In genomic region chr13:77752512-77753069, GRCh38 we compare ENCODE assay signal across 8 cellular contexts.
"Had no signal": no experiment of that assay in that cellular context is flagged by ENCODE, and none has a peak within 500 bp of the region (broad histone marks: within the 10 kb centered on the region; RNA-seq: fewer than 3 reads in every experiment).

No MANE protein-coding gene starts in this region.

- DNase-seq: activated CD4-positive, alpha-beta T cell treated with anti-CD3 and anti-CD28 coated beads for 1 hour; left lung; lower lobe of right lung; psoas muscle; stomach; transverse colon had no signal

- H3K79me2 ChIP-seq: parathyroid adenoma had no signal

- H3K9me3 ChIP-seq: left lung, lower lobe of right lung, psoas muscle, stomach, suprapubic skin, transverse colon had no signal

- H3K4me1 ChIP-seq: psoas muscle, suprapubic skin, transverse colon had no signal

- H3K4me3 ChIP-seq: left lung, lower lobe of right lung, psoas muscle, stomach, suprapubic skin, transverse colon had no signal

- H2AFZ ChIP-seq: parathyroid adenoma had no signal

- H3K9ac ChIP-seq: parathyroid adenoma had no signal

- H3K36me3 ChIP-seq: left lung, suprapubic skin, transverse colon had no signal

- H3K27ac ChIP-seq: left lung, lower lobe of right lung, parathyroid adenoma, psoas muscle, stomach, suprapubic skin, transverse colon had no signal

- H3K27me3 ChIP-seq: left lung, stomach, suprapubic skin, transverse colon had no signal
